ENCODE assay signal across 19 cellular contexts in genomic region chr1:175871647-175872046, GRCh38.
"Had no signal": no experiment of that assay in that cellular context is flagged by ENCODE, and none has a peak within 500 bp of the region (broad histone marks: within the 10 kb centered on the region; RNA-seq: fewer than 3 reads in every experiment).

No MANE protein-coding gene starts in this region.

- H3K4me1 ChIP-seq: foreskin keratinocyte, neural progenitor cell, pancreas, psoas muscle, testis, tibial nerve, upper lobe of right lung, vagina had no signal

- H3K27ac ChIP-seq: coronary artery, foreskin keratinocyte, neural progenitor cell, pancreas, psoas muscle, testis, tibial nerve, upper lobe of right lung, vagina had no signal

- H3K4me3 ChIP-seq: coronary artery, neural progenitor cell, pancreas, psoas muscle, testis, tibial nerve, upper lobe of right lung, vagina had no signal

- H3K27me3 ChIP-seq: neural progenitor cell, pancreas, testis, tibial nerve, upper lobe of right lung, vagina had no signal

- DNase-seq: effector CD4-positive, alpha-beta T cell; endodermal cell; erythroblast; foreskin keratinocyte; immature natural killer cell; mammary epithelial cell; natural killer cell; pancreas; psoas muscle; small intestine; stimulated activated CD4-positive, alpha-beta T cell treated with anti-CD3 and anti-CD28 coated beads, Interleukin-4, amount 100 ng/mL, for 1 hour; stimulated activated CD8-positive, alpha-beta memory T cell treated with anti-CD3 and anti-CD28 coated beads, Interleukin-4, amount 100 ng/mL, for 48 hours; stimulated activated naive CD8-positive, alpha-beta T cell treated with anti-CD3 and anti-CD28 coated beads, Interleukin-15, Interleukin-2, amounts not matched to agents 100 U/mL and 50 U/mL, for 24 hours; testis; upper lobe of right lung had no signal

- H3K36me3 ChIP-seq: neural progenitor cell, pancreas, tibial nerve, upper lobe of right lung, vagina had no signal

- H3K9me3 ChIP-seq: pancreas, psoas muscle, testis, tibial nerve, upper lobe of right lung, vagina had no signal
